ENCODE assay signal across 33 cellular contexts in the genomic region with DNA sequence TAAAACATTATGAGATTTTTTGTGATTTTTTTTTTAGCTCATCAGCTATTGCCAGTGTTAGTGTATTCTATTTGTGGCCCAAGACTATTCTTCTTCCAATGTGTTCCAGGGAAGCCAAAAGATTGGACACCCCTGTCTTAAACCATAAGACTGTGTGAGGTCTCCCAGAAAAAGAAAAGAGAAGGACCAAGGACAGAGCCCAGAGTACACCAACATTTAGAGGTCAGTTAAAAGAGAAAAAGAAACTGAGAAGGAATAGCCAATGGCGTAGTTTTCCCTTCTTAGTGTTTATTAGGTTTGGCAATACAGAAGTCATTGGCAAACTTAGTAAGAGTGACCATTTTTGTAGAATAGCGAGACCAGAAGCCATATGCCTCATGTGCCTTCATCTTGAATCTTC.
"Had no signal": no experiment of that assay in that cellular context is flagged by ENCODE, and none has a peak within 500 bp of the region (broad histone marks: within the 10 kb centered on the region; RNA-seq: fewer than 3 reads in every experiment).

No MANE protein-coding gene starts in this region.

- H3K4me1 ChIP-seq: adrenal gland, body of pancreas, breast epithelium had no signal

- H3K27me3 ChIP-seq: adrenal gland, body of pancreas, brain microvascular endothelial cell, breast epithelium had no signal

- H3K27me3 Mint-ChIP-seq: activated CD4-positive, alpha-beta memory T cell treated with anti-CD3 and anti-CD28 coated beads for 36 hours; activated CD8-positive, alpha-beta T cell treated with anti-CD3 and anti-CD28 coated beads for 36 hours; activated naive CD8-positive, alpha-beta T cell treated with anti-CD3 and anti-CD28 coated beads for 36 hours had no signal

- H3K27ac ChIP-seq: adrenal gland, body of pancreas, brain microvascular endothelial cell, breast epithelium, VCaP had no signal

- H3K36me3 Mint-ChIP-seq: activated CD4-positive, alpha-beta memory T cell treated with anti-CD3 and anti-CD28 coated beads for 36 hours; activated naive CD4-positive, alpha-beta T cell treated with anti-CD3 and anti-CD28 coated beads, Interleukin-2, amount 50 U/mL, for 72 hours; activated naive CD8-positive, alpha-beta T cell treated with anti-CD3 and anti-CD28 coated beads for 36 hours had no signal

- H3K4me3 ChIP-seq: adrenal gland, body of pancreas, breast epithelium had no signal

- H3K27ac Mint-ChIP-seq: activated B cell treated with CpG ODN at 0.5 μM for 24 hours; activated CD4-positive, alpha-beta memory T cell treated with anti-CD3 and anti-CD28 coated beads for 36 hours; activated CD4-positive, alpha-beta T cell treated with anti-CD3 and anti-CD28 coated beads, Interleukin-2, amount 10 ng/mL, durations not matched to agents 24 days and 14 days; activated CD8-positive, alpha-beta T cell treated with anti-CD3 and anti-CD28 coated beads for 36 hours; activated naive CD4-positive, alpha-beta T cell treated with anti-CD3 and anti-CD28 coated beads for 36 hours; activated naive CD4-positive, alpha-beta T cell treated with anti-CD3 and anti-CD28 coated beads, Interleukin-2, amount 50 U/mL, for 72 hours; activated naive CD8-positive, alpha-beta T cell treated with anti-CD3 and anti-CD28 coated beads for 36 hours; activated T-cell treated with anti-CD3 and anti-CD28 coated beads, Interleukin-2, amount 50 U/mL, for 72 hours; activated T-helper 1 cell treated with anti-CD3 and anti-CD28 coated beads, Interleukin-12 subunit alpha, Interleukin-12 subunit beta, Interleukin-2, Interleukin-4 antibody, amounts not matched to agents 30 ng/mL and 10 ng/mL and 1 ng/mL, durations not matched to agents 14 hours and 24 hours and 36 hours; activated T-helper 17 cell treated with anti-CD3 and anti-CD28 coated beads, Interleukin-2, amount 50 U/mL, for 72 hours; T-helper 2 cell treated with Interferon-gamma antibody and Interleukin-4, amounts not matched to agents 5 μg/mL and 100 μg/mL, for 36 hours had no signal

- H3K36me3 ChIP-seq: adrenal gland, brain microvascular endothelial cell, breast epithelium had no signal

- ATAC-seq: activated CD8-positive, alpha-beta T cell treated with anti-CD3 and anti-CD28 coated beads for 36 hours; activated naive CD4-positive, alpha-beta T cell treated with anti-CD3 and anti-CD28 coated beads, Interleukin-2, amount 50 U/mL, for 72 hours; activated T-cell treated with anti-CD3 and anti-CD28 coated beads, Interleukin-2, amount 50 U/mL, for 4 hours; activated T-cell treated with anti-CD3 and anti-CD28 coated beads, Interleukin-2, amount 50 U/mL, for 72 hours; activated T-helper 17 cell treated with anti-CD3 and anti-CD28 coated beads, Interleukin-2, amount 50 U/mL, for 72 hours; body of pancreas had no signal

- H3K9me3 ChIP-seq: adrenal gland, body of pancreas, breast epithelium had no signal

- H3K4me1 Mint-ChIP-seq: activated B cell treated with CpG ODN at 0.5 μM for 24 hours; activated CD4-positive, alpha-beta T cell treated with anti-CD3 and anti-CD28 coated beads, Interleukin-2, amount 10 ng/mL, durations not matched to agents 24 days and 14 days; activated naive CD8-positive, alpha-beta T cell treated with anti-CD3 and anti-CD28 coated beads for 36 hours; activated T-helper 17 cell treated with anti-CD3 and anti-CD28 coated beads, Interleukin-2, amount 50 U/mL, for 72 hours had no signal

- DNase-seq: activated B cell treated with CpG ODN at 0.5 μM for 24 hours; activated CD4-positive, alpha-beta memory T cell treated with anti-CD3 and anti-CD28 coated beads for 36 hours; activated CD4-positive, alpha-beta T cell treated with anti-CD3 and anti-CD28 coated beads for 4 hours; activated CD4-positive, alpha-beta T cell treated with anti-CD3 and anti-CD28 coated beads, Interleukin-2, amount 10 ng/mL, durations not matched to agents 24 days and 14 days; activated CD4-positive, alpha-beta T cell treated with anti-CD3 and anti-CD28 coated beads, Interleukin-2, amount 50 U/mL, for 1 hour; activated CD4-positive, alpha-beta T cell treated with anti-CD3 and anti-CD28 coated beads, Interleukin-2, amount 50 U/mL, for 4 hours; activated CD4-positive, CD25-positive, alpha-beta regulatory T cell treated with anti-CD3 and anti-CD28 coated beads, Interleukin-2, amount 50 U/mL, for 72 hours; activated CD8-positive, alpha-beta memory T cell treated with anti-CD3 and anti-CD28 coated beads, Interleukin-2, amount 50 U/mL, for 4 hours; activated CD8-positive, alpha-beta T cell treated with anti-CD3 and anti-CD28 coated beads for 36 hours; activated effector memory CD4-positive, alpha-beta T cell treated with anti-CD3 and anti-CD28 coated beads, Interleukin-2, amount 50 U/mL, for 16 hours; activated gamma-delta T cell treated with Interleukin-2 at 50 U/mL for 16 hours; activated naive CD4-positive, alpha-beta T cell; activated naive CD4-positive, alpha-beta T cell treated with anti-CD3 and anti-CD28 coated beads for 36 hours; activated naive CD4-positive, alpha-beta T cell treated with anti-CD3 and anti-CD28 coated beads, Interleukin-2, amount 50 U/mL, for 16 hours; activated naive CD8-positive, alpha-beta T cell treated with anti-CD3 and anti-CD28 coated beads for 36 hours; activated T-cell treated with anti-CD3 and anti-CD28 coated beads for 4 hours; activated T-cell treated with anti-CD3 and anti-CD28 coated beads, Interleukin-2, amount 50 U/mL, for 1 hour; activated T-cell treated with anti-CD3 and anti-CD28 coated beads, Interleukin-2, amount 50 U/mL, for 4 hours; activated T-cell treated with anti-CD3 and anti-CD28 coated beads, Interleukin-2, amount 50 U/mL, for 72 hours; adrenal gland; amniotic stem cell; aorta; body of pancreas; brain microvascular endothelial cell; central memory CD4-positive, alpha-beta T cell; T-helper 2 cell; T-helper 9 cell had no signal

- H3K4me3 Mint-ChIP-seq: activated B cell treated with CpG ODN at 0.5 μM for 24 hours; activated CD4-positive, alpha-beta memory T cell treated with anti-CD3 and anti-CD28 coated beads for 36 hours; activated CD4-positive, alpha-beta T cell treated with anti-CD3 and anti-CD28 coated beads, Interleukin-2, amount 10 ng/mL, durations not matched to agents 24 days and 14 days; activated CD8-positive, alpha-beta T cell treated with anti-CD3 and anti-CD28 coated beads for 36 hours; activated naive CD4-positive, alpha-beta T cell treated with anti-CD3 and anti-CD28 coated beads for 36 hours; activated naive CD8-positive, alpha-beta T cell treated with anti-CD3 and anti-CD28 coated beads for 36 hours; activated T-cell treated with anti-CD3 and anti-CD28 coated beads, Interleukin-2, amount 50 U/mL, for 4 hours; activated T-cell treated with anti-CD3 and anti-CD28 coated beads, Interleukin-2, amount 50 U/mL, for 72 hours; activated T-helper 1 cell treated with anti-CD3 and anti-CD28 coated beads, Interleukin-12 subunit alpha, Interleukin-12 subunit beta, Interleukin-2, Interleukin-4 antibody, amounts not matched to agents 30 ng/mL and 10 ng/mL and 1 ng/mL, durations not matched to agents 14 hours and 24 hours and 36 hours; activated T-helper 17 cell treated with anti-CD3 and anti-CD28 coated beads, Interleukin-2, amount 50 U/mL, for 72 hours; T-helper 2 cell treated with Interferon-gamma antibody and Interleukin-4, amounts not matched to agents 5 μg/mL and 100 μg/mL, for 36 hours had no signal

- H3K9me3 Mint-ChIP-seq: activated B cell treated with CpG ODN at 0.5 μM for 24 hours; activated CD4-positive, alpha-beta memory T cell treated with anti-CD3 and anti-CD28 coated beads for 36 hours; activated CD4-positive, alpha-beta T cell treated with anti-CD3 and anti-CD28 coated beads, Interleukin-2, amount 10 ng/mL, durations not matched to agents 24 days and 14 days; activated CD8-positive, alpha-beta T cell treated with anti-CD3 and anti-CD28 coated beads for 36 hours; activated naive CD4-positive, alpha-beta T cell treated with anti-CD3 and anti-CD28 coated beads for 36 hours; activated naive CD4-positive, alpha-beta T cell treated with anti-CD3 and anti-CD28 coated beads, Interleukin-2, amount 50 U/mL, for 72 hours; activated naive CD8-positive, alpha-beta T cell treated with anti-CD3 and anti-CD28 coated beads for 36 hours; activated T-cell treated with anti-CD3 and anti-CD28 coated beads, Interleukin-2, amount 50 U/mL, for 4 hours; activated T-cell treated with anti-CD3 and anti-CD28 coated beads, Interleukin-2, amount 50 U/mL, for 72 hours; activated T-helper 1 cell treated with anti-CD3 and anti-CD28 coated beads, Interleukin-12 subunit alpha, Interleukin-12 subunit beta, Interleukin-2, Interleukin-4 antibody, amounts not matched to agents 30 ng/mL and 10 ng/mL and 1 ng/mL, durations not matched to agents 14 hours and 24 hours and 36 hours; activated T-helper 17 cell treated with anti-CD3 and anti-CD28 coated beads, Interleukin-2, amount 50 U/mL, for 72 hours; T-helper 2 cell treated with Interferon-gamma antibody and Interleukin-4, amounts not matched to agents 5 μg/mL and 100 μg/mL, for 36 hours had no signal
